In genomic region chr4:146175541-146176453, GRCh38 we compare ENCODE assay signal across 8 cellular contexts. TPM values are rescaled to one million over a fixed set of nuclear protein-coding genes. Genes with fewer than 3 reads are reported as not detected.
DNase-seq lines count a peak whose midpoint lies in the region; ATAC-seq and TF ChIP-seq lines count a peak whose summit lies in the region.

Gene LSM6 (plus strand): TSS chr4:146175718. CDS start chr4:146182922, 7,204 bp downstream.

- H3K56ac ChIP-seq in IMR-90 (ENCODE audit: extremely low read depth, insufficient read depth, low read length): peak within 1 kb of the TSS; percentile 57

- H2BK5ac ChIP-seq in IMR-90 (ENCODE audit: low read depth, low read length, poor library complexity, severe bottlenecking): peak within 1 kb of the TSS; percentile 52

- peak within 1 kb of the TSS; percentile 59 for H3K4ac ChIP-seq in IMR-90 (ENCODE audit: low read depth, low read length)

- no peak within 1 kb of the TSS for H2BK20ac ChIP-seq in IMR-90 (ENCODE audit: low read depth, low read length)

- peak within 1 kb of the TSS; percentile 81 for H2AK9ac ChIP-seq in IMR-90 (replicated peaks; ENCODE audit: low read depth, low read length, poor library complexity)

- H2BK15ac ChIP-seq in IMR-90 (ENCODE audit: low read depth, low read length): no peak within 1 kb of the TSS

- peak within 1 kb of the TSS; percentile 49; the same call in 1 of the 2 replicates for H4K91ac ChIP-seq in IMR-90 (ENCODE audit: insufficient read depth, low read depth, low read length)

- intact Hi-C loops in IMR-90 (cut with micrococcal nuclease): loop anchor here (1.0 to 5.0 kb wide), 2 partner anchors 238 to 556 kb away; partner anchors contain the start of genes MMAA and ZNF827
- intact Hi-C loops in natural killer cell (cut with micrococcal nuclease): loop anchor here (5.0 to 10.0 kb wide), 2 partner anchors 241 to 347 kb away; partner anchors contain the start of genes SLC10A7 and ZNF827

- H3K27ac ChIP-seq in IMR-90 (ENCODE audit: insufficient read depth, low read length): peak within 1 kb of the TSS; percentile 53
- peak within 1 kb of the TSS; percentile 84 for H3K27ac ChIP-seq in fibroblast of lung (ENCODE audit: insufficient read depth, low read length)

- DNase-seq in DMS53 (lab: John Stamatoyannopoulos, UW) (peak; percentile 90), IMR-90 (peak; percentile 85), RKO (ENCODE audit: low spot score) (peak; percentile 90), fibroblast of lung (ENCODE audit: low read depth in 2 of 2) (peak; percentile 87 to 90), natural killer cell (peak; percentile 78)
- peak; percentile 54 to 74 for DNase-seq in activated T-helper 1 cell treated with anti-CD3 and anti-CD28 coated beads, Interleukin-2, amount 50 U/mL, for 16 hours (ENCODE audit: low read depth in 1 of 2, low spot score in 1 of 2)
- peak; percentile 81 for DNase-seq in stimulated activated naive CD4-positive, alpha-beta T cell treated with Interleukin-2 at 50 U/mL for 16 hours (lab: John Stamatoyannopoulos, UW)

- CTCF ChIA-PET in IMR-90 (lab: Yijun Ruan, JAX): no interaction called here

- peaks cover 21 to 23% of the 10 kb centered on the region in 2 experiments for H3K79me1 ChIP-seq in IMR-90 (ENCODE audit: low read depth in 1 of 2, low read length in 2 of 2)

- WGBS in IMR-90 (ENCODE audit: extremely low coverage in 2 of 2, insufficient read length in 1 of 2), 2 experiments: no CpG with 5 or more reads among the region's 75 CpGs

- peak within 1 kb of the TSS; percentile 76 to 93 for H3K27ac Mint-ChIP-seq in natural killer cell

- H3K4me2 ChIP-seq in IMR-90 (ENCODE audit: low read depth, low read length): peak within 1 kb of the TSS; percentile 87
- H3K4me2 ChIP-seq in fibroblast of lung (ENCODE audit: extremely low read depth, insufficient read depth, low read length): peak within 1 kb of the TSS; percentile 85

- no peak for TF ChIP-seq RAD21 in IMR-90 (IDR thresholded peaks at IDR 0.05; ENCODE audit: low read length)

- H3K9me3 ChIP-seq in IMR-90 (ENCODE audit: control insufficient read depth, insufficient read depth, low read length) (no peaks in the 10 kb centered on the region), fibroblast of lung (ENCODE audit: control insufficient read depth, insufficient read depth, low read depth, low read length) (no peaks in the 10 kb centered on the region)

- no peaks in the 10 kb centered on the region for H3K36me3 Mint-ChIP-seq in natural killer cell

- peak within 1 kb of the TSS; percentile 77 for H3K9ac ChIP-seq in IMR-90 (ENCODE audit: low read depth, low read length)
- peak within 1 kb of the TSS; percentile 89 for H3K9ac ChIP-seq in fibroblast of lung (ENCODE audit: insufficient read depth, low read length)

- in situ Hi-C loops in IMR-90 (cut with MboI; ENCODE audit: low sequenced_read_pairs): no loop called here

- POLR2A ChIA-PET in IMR-90 (lab: Charles Lee; ENCODE audit: unreplicated experiment): interaction anchor here (0.6 kb wide), 1 partner anchor 107 kb away, joined by 3 read pairs; no protein-coding TSS in a partner anchor

- no peak within 1 kb of the TSS for H2AK5ac ChIP-seq in IMR-90 (ENCODE audit: low read depth, low read length)

- peak within 1 kb of the TSS; percentile 56; the same call in 1 of the 2 replicates for H2BK120ac ChIP-seq in IMR-90 (ENCODE audit: low read depth, low read length)

- peak within 1 kb of the TSS; percentile 76 for H3K23ac ChIP-seq in IMR-90 (ENCODE audit: low read depth, low read length)

- no peak within 1 kb of the TSS; the same call in 1 of the 2 replicates for H4K5ac ChIP-seq in IMR-90 (ENCODE audit: low read depth, low read length)

- H3K4me1 ChIP-seq in IMR-90 (ENCODE audit: control insufficient read depth, insufficient read depth, low read length) (peaks cover 3% of the 10 kb centered on the region; the same call in 1 of the 2 replicates), fibroblast of lung (ENCODE audit: control insufficient read depth, extremely low read depth, insufficient read depth, low read length) (no peaks in the 10 kb centered on the region)

- H3K14ac ChIP-seq in IMR-90 (replicated peaks; ENCODE audit: low read depth, low read length): peak within 1 kb of the TSS; percentile 62

- peaks cover 5% of the 10 kb centered on the region; the same call in 1 of the 2 replicates for H4K20me1 ChIP-seq in IMR-90 (ENCODE audit: insufficient read depth, low read length)
- H4K20me1 ChIP-seq in fibroblast of lung (ENCODE audit: control insufficient read depth, extremely low read depth, insufficient read depth, low read length): no peaks in the 10 kb centered on the region

- peak within 1 kb of the TSS; percentile 92 for H3K4me3 Mint-ChIP-seq in natural killer cell

- dilution Hi-C loops in IMR-90 (cut with HindIII; ENCODE audit: low sequenced_read_pairs, unreplicated experiment): no loop called here

- H3K9me1 ChIP-seq in IMR-90 (ENCODE audit: insufficient read depth, low read length): peaks cover 4% of the 10 kb centered on the region; the same call in 1 of the 2 replicates

- TF ChIP-seq POLR2A in IMR-90 (IDR thresholded peaks at IDR 0.05; ENCODE audit: low read depth, low read length): no peak

- H3K27me3 ChIP-seq in IMR-90 (ENCODE audit: control insufficient read depth, insufficient read depth, low read length) (no peaks in the 10 kb centered on the region), fibroblast of lung (ENCODE audit: control insufficient read depth, insufficient read depth, low read length) (no peaks in the 10 kb centered on the region)

- H3K9me3 Mint-ChIP-seq in natural killer cell: no peaks in the 10 kb centered on the region

- peak within 1 kb of the TSS; percentile 97 for H2AFZ ChIP-seq in IMR-90 (replicated peaks; ENCODE audit: low read length, poor library complexity)
- H2AFZ ChIP-seq in fibroblast of lung (ENCODE audit: low read length): peak within 1 kb of the TSS; percentile 66

- TF ChIP-seq CTCF in IMR-90 (conservative IDR thresholded peaks at IDR 0.05; ENCODE audit: low read depth, low read length) (0 out of 2 replicates have a peak, but pooled peaks have one; percentile 5), fibroblast of lung (conservative IDR thresholded peaks at IDR 0.05 in 1 of 2, IDR thresholded peaks at IDR 0.05 in 1 of 2; ENCODE audit: low read depth in 1 of 2, low read length in 2 of 2) (no peak), natural killer cell (IDR thresholded peaks at IDR 0.05) (no peak)

- H3K27me3 Mint-ChIP-seq in natural killer cell (ENCODE audit: low read depth in 2 of 2): peaks cover 0 to 3% of the 10 kb centered on the region in 2 donors

- H3K18ac ChIP-seq in IMR-90 (ENCODE audit: low read depth, low read length): no peak within 1 kb of the TSS

- peaks cover 48% of the 10 kb centered on the region in 2 donors for H3K4me1 Mint-ChIP-seq in natural killer cell

- H3K36me3 ChIP-seq in IMR-90 (ENCODE audit: control insufficient read depth, insufficient read depth, low read length): no peaks in the 10 kb centered on the region; the same call in 1 of the 2 replicates
- no peaks in the 10 kb centered on the region for H3K36me3 ChIP-seq in fibroblast of lung (ENCODE audit: control insufficient read depth, insufficient read depth, low read length)

- H4K8ac ChIP-seq in IMR-90 (ENCODE audit: low read depth in 2 of 2, low read length in 2 of 2): peak within 1 kb of the TSS; percentile 64 to 80

- peak; percentile 90 for ATAC-seq in GM21526 (IDR thresholded peaks at IDR 0.05; ENCODE audit: low FRiP score, unreplicated experiment)
- ATAC-seq in IMR-90 (ENCODE audit: low read depth): peak; percentile 96
- peak; percentile 91 to 95 (median 93) for ATAC-seq in natural killer cell

- H3K4me3 ChIP-seq in IMR-90 (ENCODE audit: insufficient read depth, low read depth, low read length) (peak within 1 kb of the TSS; percentile 60), fibroblast of lung (replicated peaks in 1 of 4; ENCODE audit: control extremely low read depth in 1 of 4, insufficient read depth in 1 of 4, low read depth in 3 of 4, low read length in 4 of 4) (peak within 1 kb of the TSS; percentile 58 to 92 (median 76))

- BruUV-seq in IMR-90 (replicated peaks; lab: Mats Ljungman, UMichigan): TSS peak; percentile 29

- H3K79me2 ChIP-seq in fibroblast of lung (ENCODE audit: control insufficient read depth, insufficient read depth, low read length): peaks cover 46% of the 10 kb centered on the region

TF ChIP-seq in IMR-90, 13 proteins besides CTCF, POLR2A, EP300 and RAD21:
- no peak for TF ChIP-seq RFX5 (IDR thresholded peaks at IDR 0.05; ENCODE audit: low read depth, low read length)
- TF ChIP-seq BHLHE40 (IDR thresholded peaks at IDR 0.05; ENCODE audit: low read depth, low read length): no peak
- no peak for TF ChIP-seq CEBPB (IDR thresholded peaks at IDR 0.05; ENCODE audit: low read depth, low read length)
- TF ChIP-seq MAFK (IDR thresholded peaks at IDR 0.05; ENCODE audit: low read depth, low read length): peak; percentile 30; the same call in 1 of the 2 replicates
- 0 out of 2 replicates have a peak, but pooled peaks have one; percentile 27 for TF ChIP-seq CHD1 (IDR thresholded peaks at IDR 0.05; ENCODE audit: low read depth, low read length)
- peak; percentile 57; the same call in 1 of the 2 replicates for TF ChIP-seq MXI1 (IDR thresholded peaks at IDR 0.05; ENCODE audit: borderline replicate concordance, low read depth, low read length)
- TF ChIP-seq RCOR1 (IDR thresholded peaks at IDR 0.05; ENCODE audit: insufficient replicate concordance, low read length): no peak
- no peak for TF ChIP-seq SMC3 (IDR thresholded peaks at IDR 0.05; ENCODE audit: low read depth, low read length)
- no peak for TF ChIP-seq FOS (IDR thresholded peaks at IDR 0.05; ENCODE audit: low read depth, low read length)
- peak; percentile 35; the same call in 1 of the 2 replicates for TF ChIP-seq MAZ (IDR thresholded peaks at IDR 0.05; ENCODE audit: borderline replicate concordance, low read depth, low read length)

RNA-seq across cellular contexts. Expression of gene LSM6, which starts in this region (rescaled TPM):
- 13.4 and 33.1 TPM in 2 replicates for total RNA-seq in IMR-90 (2012; rRNA removed)
- 15.4 and 17.4 TPM in 2 replicates for polyA plus RNA-seq in IMR-90 (2012; rRNA removed)
- 10.2 and 21.6 TPM in 2 replicates for polyA plus RNA-seq in IMR-90 (2012; cell fraction: cytosol; rRNA removed)
- polyA plus RNA-seq in IMR-90 (2012; cell fraction: nucleus; rRNA removed; ENCODE audit: low replicate concordance): 3.1 and 9.5 TPM in 2 replicates
- total RNA-seq in fibroblast of lung: 28.9 and 32.6 TPM in 2 replicates
- 28.7 and 30.1 TPM in 2 replicates for polyA plus RNA-seq in fibroblast of lung
- 38.0 and 42.2 TPM in 2 replicates for polyA plus RNA-seq in fibroblast of lung (2012)
- polyA minus RNA-seq in fibroblast of lung (ENCODE audit: low replicate concordance): 10.7 and 21.1 TPM in 2 replicates
- total RNA-seq in natural killer cell: 10 to 100 TPM; 23.8 to 27.5 (median 23.8) TPM

Comparison
In these comparisons a context has a peak if more than half of its experiments do, and no peak if none do; other contexts are left out.
1. Peak in every context shown above with its lines: DNase-seq, ATAC-seq, H3K4me3 ChIP-seq and H3K27ac ChIP-seq.